Comparison of ENCODE assay signal across 9 cellular contexts in the genomic region with DNA sequence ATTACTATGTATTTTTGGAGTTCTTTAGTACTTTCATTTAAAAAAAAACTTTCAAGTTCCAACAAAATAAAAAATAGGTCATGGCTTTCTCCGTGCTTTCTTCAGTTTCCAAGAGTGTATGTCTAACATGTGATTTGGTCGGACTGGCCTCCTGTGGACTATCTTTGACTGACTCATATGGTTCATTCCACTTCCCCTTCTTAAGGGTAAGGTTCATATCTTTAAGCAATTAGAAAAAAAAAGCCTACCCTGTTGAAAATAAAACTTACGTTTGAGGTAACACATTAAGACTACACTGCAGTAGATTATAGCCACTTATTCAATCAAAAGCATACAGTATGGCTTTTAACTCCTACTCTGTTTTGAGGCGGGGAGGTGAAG.
DNase-seq lines count a peak whose midpoint lies in the region; ATAC-seq and TF ChIP-seq lines count a peak whose summit lies in the region.
"Had no signal": no experiment of that assay in that cellular context is flagged by ENCODE, and none has a peak within 500 bp of the region (broad histone marks: within the 10 kb centered on the region; RNA-seq: fewer than 3 reads in every experiment).

No MANE protein-coding gene starts in this region.

- H3K4me1 ChIP-seq in gastrocnemius medialis, result no peaks in the 10 kb centered on the region

- H3K9me3 Mint-ChIP-seq in T-cell, result no peaks in the 10 kb centered on the region

- H3K27ac ChIP-seq in gastrocnemius medialis, result no peak overlapping the region
- H3K27ac ChIP-seq: 22Rv1 had no signal

- POLR2A ChIA-PET in T-cell (lab: Charles Lee), result interaction anchor here in 1 of 2 donors (0.7 kb wide), 1 partner anchor 112 kb away, joined by 3 read pairs; a partner anchor contains a TSS

- no peaks in the 10 kb centered on the region for H3K27me3 ChIP-seq in gastrocnemius medialis

- no peak for TF ChIP-seq CTCF in gastrocnemius medialis (IDR thresholded peaks at IDR 0.05 in 4 of 5, conservative IDR thresholded peaks at IDR 0.05 in 1 of 5)

- no peaks in the 10 kb centered on the region for H3K9me3 ChIP-seq in gastrocnemius medialis

- H3K36me3 Mint-ChIP-seq in T-cell, result no peaks in the 10 kb centered on the region

- no peaks in the 10 kb centered on the region for H3K27me3 Mint-ChIP-seq in T-cell

- DNase-seq in activated CD4-positive, CD25-positive, alpha-beta regulatory T cell treated with anti-CD3 and anti-CD28 coated beads, Interleukin-2, amount 50 U/mL, for 72 hours, result no peak
- DNase-seq in T-cell, result no peak
- DNase-seq in myocyte (ENCODE audit: low read depth), result peak; percentile 14
- DNase-seq in NCI-H2171 (lab: John Stamatoyannopoulos, UW), result no peak
- DNase-seq in activated CD4-positive, CD25-positive, alpha-beta regulatory T cell (lab: John Stamatoyannopoulos, UW), result no peak
- no peak for DNase-seq in gastrocnemius medialis

- intact Hi-C loops in gastrocnemius medialis (cut with DNase I; ENCODE audit: low total_unique reads), result no loop called here

- peak overlapping the region; percentile 50 to 53 for H3K27ac Mint-ChIP-seq in T-cell

- no peaks in the 10 kb centered on the region for H3K36me3 ChIP-seq in gastrocnemius medialis

- peak; percentile 68 to 79 for ATAC-seq in activated CD4-positive, CD25-positive, alpha-beta regulatory T cell treated with anti-CD3 and anti-CD28 coated beads, Interleukin-2, amount 50 U/mL, for 24 hours
- ATAC-seq in HG02981 (IDR thresholded peaks at IDR 0.05; ENCODE audit: unreplicated experiment) (peak; percentile 100), T-cell (replicated peaks in 1 of 4) (peak in 1 of 4 experiments; percentile 62), gastrocnemius medialis (no peak)

- no peak for TF ChIP-seq POLR2A in gastrocnemius medialis (IDR thresholded peaks at IDR 0.05)

- H3K4me3 Mint-ChIP-seq in T-cell, result no peak overlapping the region

- CTCF ChIA-PET in T-cell (lab: Charles Lee), result interaction anchor here in 1 of 2 donors (0.6 kb wide), 1 partner anchor 44 kb away, joined by 5 read pairs; no protein-coding TSS in a partner anchor

- no peak overlapping the region for H3K4me3 ChIP-seq in gastrocnemius medialis

- peaks cover 15 to 16% (median 15%) of the 10 kb centered on the region in 3 donors for H3K4me1 Mint-ChIP-seq in T-cell

- in situ Hi-C loops in gastrocnemius medialis (cut with MboI; ENCODE audit: low sequenced_read_pairs in 4 of 4), result no loop called here

Comparison
In these comparisons a context has a peak if more than half of its experiments do, and no peak if none do; other contexts are left out.
1. ATAC-seq: peak in activated CD4-positive, CD25-positive, alpha-beta regulatory T cell treated with anti-CD3 and anti-CD28 coated beads, Interleukin-2, amount 50 U/mL, for 24 hours (2 of 2) and HG02981 (single experiment); none in gastrocnemius medialis (0 of 2).